Comparison of ENCODE assay signal across 19 cellular contexts in the genomic region with DNA sequence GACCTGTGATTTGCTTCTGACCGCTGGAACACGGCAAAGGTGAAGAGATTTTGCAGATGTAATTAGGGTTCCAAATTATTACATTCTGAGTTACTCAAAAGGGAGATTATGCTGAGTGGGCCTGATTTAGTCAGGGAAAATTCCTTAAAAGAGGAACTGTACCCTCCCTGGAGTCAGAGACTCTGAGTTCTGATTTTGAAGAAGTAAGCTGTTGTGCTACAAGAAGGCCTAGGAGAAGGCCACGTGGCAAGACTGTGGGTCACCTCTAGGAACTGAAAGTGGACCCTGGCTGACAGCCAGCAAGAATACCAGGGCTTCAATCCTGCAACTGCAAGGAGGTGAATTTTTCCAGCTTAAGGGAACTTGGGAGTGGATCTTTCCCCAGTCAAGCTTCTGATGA. TPM values are rescaled to one million over a fixed set of nuclear protein-coding genes. Genes with fewer than 3 reads are reported as not detected.
A peak's percentile ranks its signal among the peaks of the same experiment; 100 is the strongest.
DNase-seq lines count a peak whose midpoint lies in the region; ATAC-seq, FAIRE-seq and TF ChIP-seq lines count a peak whose summit lies in the region.
"Had no signal": no experiment of that assay in that cellular context is flagged by ENCODE, and none has a peak within 500 bp of the region (broad histone marks: within the 10 kb centered on the region; RNA-seq: fewer than 3 reads in every experiment).

No MANE protein-coding gene starts in this region.

- H3K36me3 ChIP-seq in adrenal gland (replicated peaks in 1 of 2) (no peaks in the 10 kb centered on the region), lower lobe of right lung (no peaks in the 10 kb centered on the region)
- H3K36me3 ChIP-seq: WERI-Rb-1 had no signal

- no peaks in the 10 kb centered on the region for H3K36me3 Mint-ChIP-seq in stimulated activated naive B cell treated with anti-CD40 and anti-IgM and Interleukin-4, amounts not matched to agents 10 μg/mL and 1 μg/mL and 100 μg/mL, for 72 hours
- H3K36me3 Mint-ChIP-seq in T-helper 2 cell treated with Interferon-gamma antibody and Interleukin-4, amounts not matched to agents 5 μg/mL and 100 μg/mL, for 36 hours (ENCODE audit: low read depth) = no peaks in the 10 kb centered on the region
- H3K36me3 Mint-ChIP-seq: activated naive CD4-positive, alpha-beta T cell treated with anti-CD3 and anti-CD28 coated beads, Interleukin-2, amount 50 U/mL, for 72 hours had no signal

- no peak overlapping the region for H3K27ac Mint-ChIP-seq in stimulated activated naive B cell treated with anti-CD40 and anti-IgM and Interleukin-4, amounts not matched to agents 10 μg/mL and 1 μg/mL and 100 μg/mL, for 72 hours
- no peak overlapping the region for H3K27ac Mint-ChIP-seq in T-helper 2 cell treated with Interferon-gamma antibody and Interleukin-4, amounts not matched to agents 5 μg/mL and 100 μg/mL, for 36 hours
- H3K27ac Mint-ChIP-seq: activated CD8-positive, alpha-beta T cell treated with anti-CD3 and anti-CD28 coated beads, Interleukin-2, amount 10 ng/mL, durations not matched to agents 7 days and 5 days; activated naive CD4-positive, alpha-beta T cell treated with anti-CD3 and anti-CD28 coated beads, Interleukin-2, amount 50 U/mL, for 72 hours; T-helper 1 cell treated with Interleukin-12 subunit alpha and Interleukin-12 subunit beta and Interleukin-4 antibody, amounts not matched to agents 30 μg/mL and 1 μg/mL, for 36 hours had no signal

- H3K4me3 ChIP-seq in adrenal gland (no peak overlapping the region), lower lobe of right lung (no peak overlapping the region)

- no peaks in the 10 kb centered on the region for H3K9me3 ChIP-seq in adrenal gland (replicated peaks in 1 of 3)
- no peaks in the 10 kb centered on the region for H3K9me3 ChIP-seq in lower lobe of right lung

- no peak overlapping the region for H3K4me3 Mint-ChIP-seq in stimulated activated naive B cell treated with anti-CD40 and anti-IgM and Interleukin-4, amounts not matched to agents 10 μg/mL and 1 μg/mL and 100 μg/mL, for 72 hours
- H3K4me3 Mint-ChIP-seq in T-helper 2 cell treated with Interferon-gamma antibody and Interleukin-4, amounts not matched to agents 5 μg/mL and 100 μg/mL, for 36 hours = no peak overlapping the region
- H3K4me3 Mint-ChIP-seq: activated CD8-positive, alpha-beta T cell treated with anti-CD3 and anti-CD28 coated beads, Interleukin-2, amount 10 ng/mL, durations not matched to agents 7 days and 5 days; neural crest cell; T-helper 1 cell treated with Interleukin-12 subunit alpha and Interleukin-12 subunit beta and Interleukin-4 antibody, amounts not matched to agents 30 μg/mL and 1 μg/mL, for 36 hours had no signal

- peaks cover 26 to 35% of the 10 kb centered on the region in 2 donors for H3K27me3 Mint-ChIP-seq in stimulated activated naive B cell treated with anti-CD40 and anti-IgM and Interleukin-4, amounts not matched to agents 10 μg/mL and 1 μg/mL and 100 μg/mL, for 72 hours
- peaks cover 26% of the 10 kb centered on the region for H3K27me3 Mint-ChIP-seq in T-helper 2 cell treated with Interferon-gamma antibody and Interleukin-4, amounts not matched to agents 5 μg/mL and 100 μg/mL, for 36 hours (ENCODE audit: low read depth)

- peaks cover 0 to 2% of the 10 kb centered on the region in 2 donors for H3K4me1 Mint-ChIP-seq in stimulated activated naive B cell treated with anti-CD40 and anti-IgM and Interleukin-4, amounts not matched to agents 10 μg/mL and 1 μg/mL and 100 μg/mL, for 72 hours
- H3K4me1 Mint-ChIP-seq in T-helper 2 cell treated with Interferon-gamma antibody and Interleukin-4, amounts not matched to agents 5 μg/mL and 100 μg/mL, for 36 hours (ENCODE audit: low read depth) = no peaks in the 10 kb centered on the region

- TF ChIP-seq POLR2A in GM12891 (IDR thresholded peaks at IDR 0.05; ENCODE audit: low read depth, low read length) = no peak
- TF ChIP-seq POLR2A in adrenal gland (IDR thresholded peaks at IDR 0.05) = no peak

- FAIRE-seq in GM12891 (lab: Jason Lieb, UNC) = no peak
- FAIRE-seq: colon had no signal

- intact Hi-C loops in adrenal gland (cut with DNase I) (no loop called here), lower lobe of right lung (cut with DNase I) (no loop called here)

- no peak for TF ChIP-seq CTCF in adrenal gland (IDR thresholded peaks at IDR 0.05)
- no peak for TF ChIP-seq CTCF in lower lobe of right lung (IDR thresholded peaks at IDR 0.05)

- H3K27ac ChIP-seq in adrenal gland (peak overlapping the region in 1 of 5 donors; percentile 15), lower lobe of right lung (no peak overlapping the region)
- H3K27ac ChIP-seq: WERI-Rb-1 had no signal

- H3K4me1 ChIP-seq in adrenal gland (replicated peaks in 1 of 2) (peaks cover 0 to 6% of the 10 kb centered on the region in 2 donors), lower lobe of right lung (peaks cover 9% of the 10 kb centered on the region)

- DNase-seq in GM12891 (ENCODE audit: insufficient read length, low spot score) = no peak
- peak in 6 of 7 donors; percentile 39 to 72 (median 47) for DNase-seq in adrenal gland
- DNase-seq in lower lobe of right lung = peak; percentile 74
- no peak for DNase-seq in stimulated activated naive B cell treated with anti-CD40 and anti-IgM and Interleukin-4, amounts not matched to agents 10 μg/mL and 1 μg/mL and 100 μg/mL, for 72 hours
- no peak for DNase-seq in activated T-cell treated with anti-CD3 and anti-CD28 coated beads, Interleukin-2, amount 50 U/mL, for 48 hours
- no peak for DNase-seq in DMS 273 (lab: John Stamatoyannopoulos, UW; ENCODE audit: unreplicated experiment)
- DNase-seq in T-helper 2 cell treated with Interferon-gamma antibody and Interleukin-4, amounts not matched to agents 5 μg/mL and 100 μg/mL, for 36 hours (ENCODE audit: low spot score) = no peak
- DNase-seq: activated CD8-positive, alpha-beta T cell treated with anti-CD3 and anti-CD28 coated beads, Interleukin-2, amount 10 ng/mL, durations not matched to agents 7 days and 5 days; DND-41; KBM-7; mesendoderm; NCI-H2029; WERI-Rb-1 had no signal

- peak; percentile 39 to 60 for ATAC-seq in lower lobe of right lung
- ATAC-seq in stimulated activated naive B cell treated with anti-CD40 and anti-IgM and Interleukin-4, amounts not matched to agents 10 μg/mL and 1 μg/mL and 100 μg/mL, for 72 hours (replicated peaks) = peak; percentile 69 to 78
- no peak for ATAC-seq in GM19455 (IDR thresholded peaks at IDR 0.05; ENCODE audit: unreplicated experiment)
- ATAC-seq: activated CD8-positive, alpha-beta T cell treated with anti-CD3 and anti-CD28 coated beads, Interleukin-2, amount 10 ng/mL, durations not matched to agents 7 days and 5 days; activated naive CD4-positive, alpha-beta T cell treated with anti-CD3 and anti-CD28 coated beads, Interleukin-2, amount 50 U/mL, for 72 hours had no signal

- no peaks in the 10 kb centered on the region for H3K27me3 ChIP-seq in adrenal gland
- peaks cover 4% of the 10 kb centered on the region for H3K27me3 ChIP-seq in lower lobe of right lung (ENCODE audit: low read depth)

- WGBS in adrenal gland, 4 donors = 82 to 93% (median 89%) methylated on average over 3 of the region's 3 CpGs

- H3K9me3 Mint-ChIP-seq in stimulated activated naive B cell treated with anti-CD40 and anti-IgM and Interleukin-4, amounts not matched to agents 10 μg/mL and 1 μg/mL and 100 μg/mL, for 72 hours = no peaks in the 10 kb centered on the region
- no peaks in the 10 kb centered on the region for H3K9me3 Mint-ChIP-seq in T-helper 2 cell treated with Interferon-gamma antibody and Interleukin-4, amounts not matched to agents 5 μg/mL and 100 μg/mL, for 36 hours
- H3K9me3 Mint-ChIP-seq: activated naive CD4-positive, alpha-beta T cell treated with anti-CD3 and anti-CD28 coated beads, Interleukin-2, amount 50 U/mL, for 72 hours; neural crest cell; T-helper 1 cell treated with Interleukin-12 subunit alpha and Interleukin-12 subunit beta and Interleukin-4 antibody, amounts not matched to agents 30 μg/mL and 1 μg/mL, for 36 hours had no signal

TF ChIP-seq in GM12891, 5 proteins besides CTCF, POLR2A, EP300 and RAD21:
- TF ChIP-seq SPI1 (IDR thresholded peaks at IDR 0.05; ENCODE audit: low read depth, low read length) = peak; percentile 35; the same call in 1 of the 2 replicates
- TF ChIP-seq POLR2AphosphoS5 (IDR thresholded peaks at IDR 0.05; ENCODE audit: low read depth, low read length) = no peak

RNA-seq across cellular contexts. Expression of a gene that starts 45.3 kb away (rescaled TPM):
- not detected for polyA plus RNA-seq in GM12891 (2012; ENCODE audit: low read depth, missing spikeins)
- total RNA-seq in adrenal gland (under 1 TPM in 2 of 8 donors, not detected in 6; 0.76 to 0.95 TPM), lower lobe of right lung (1.2 TPM)
- polyA plus RNA-seq in adrenal gland = under 1 TPM in 2 of 3 donors, not detected in 1; 0.30 to 0.35 TPM
- total RNA-seq: activated CD8-positive, alpha-beta T cell treated with anti-CD3 and anti-CD28 coated beads, Interleukin-2, amount 10 ng/mL, durations not matched to agents 7 days and 5 days; activated naive CD4-positive, alpha-beta T cell treated with anti-CD3 and anti-CD28 coated beads, Interleukin-2, amount 50 U/mL, for 72 hours; NCI-H460 had no signal

Comparison
In these comparisons a context has a peak if more than half of its experiments do, and no peak if none do; other contexts are left out.
1. DNase-seq: peak in adrenal gland (6 of 7) and lower lobe of right lung (single experiment); none in GM12891 (single experiment), stimulated activated naive B cell treated with anti-CD40 and anti-IgM and Interleukin-4, amounts not matched to agents 10 μg/mL and 1 μg/mL and 100 μg/mL, for 72 hours (single experiment), activated T-cell treated with anti-CD3 and anti-CD28 coated beads, Interleukin-2, amount 50 U/mL, for 48 hours (0 of 2), DMS 273 (single experiment) and T-helper 2 cell treated with Interferon-gamma antibody and Interleukin-4, amounts not matched to agents 5 μg/mL and 100 μg/mL, for 36 hours (single experiment).